ENCODE assay signal across 21 cellular contexts in genomic region chr2:150997702-150998480, GRCh38.
DNase-seq lines count a peak whose midpoint lies in the region; ATAC-seq and TF ChIP-seq lines count a peak whose summit lies in the region.
"Had no signal": no experiment of that assay in that cellular context is flagged by ENCODE, and none has a peak within 500 bp of the region (broad histone marks: within the 10 kb centered on the region; RNA-seq: fewer than 3 reads in every experiment).

No MANE protein-coding gene starts in this region.

- no peak for TF ChIP-seq CTCF in fibroblast of pulmonary artery (IDR thresholded peaks at IDR 0.05; ENCODE audit: low read length, missing control alignments)

- DNase-seq in NCI-H510A treated with DMSO at 0.1 percent for 48 hours (lab: John Stamatoyannopoulos, UW) (peak; percentile 43), NCI-H510A (lab: John Stamatoyannopoulos, UW) (no peak), NCI-H446 (lab: John Stamatoyannopoulos, UW) (peak; percentile 18 to 69), fibroblast of pulmonary artery (ENCODE audit: low read depth) (peak; percentile 13), Kasumi-1 (lab: John Stamatoyannopoulos, UW) (no peak), NCI-H82 treated with DMSO at 0.1 percent for 48 hours (lab: John Stamatoyannopoulos, UW; ENCODE audit: unreplicated experiment) (no peak)
- DNase-seq: activated CD4-positive, alpha-beta T cell treated with anti-CD3 and anti-CD28 coated beads for 4 hours; activated naive CD4-positive, alpha-beta T cell treated with anti-CD3 and anti-CD28 coated beads, Interleukin-2, amount 10 ng/mL, durations not matched to agents 7 days and 5 days; CD4-positive, alpha-beta memory T cell; DMS79; naive thymus-derived CD8-positive, alpha-beta T cell; NCI-H2029; NCI-H748 treated with DMSO at 0.1 percent for 48 hours; PC-9; spleen; tibial artery had no signal

- no peak overlapping the region for H3K4me3 ChIP-seq in fibroblast of pulmonary artery (replicated peaks; ENCODE audit: low read depth, low read length)
- H3K4me3 ChIP-seq: lung, PC-9, prostate gland, spleen, tibial artery had no signal

- no peak for ATAC-seq in HG03280 (IDR thresholded peaks at IDR 0.05; ENCODE audit: unreplicated experiment)
- ATAC-seq in GM19023 (IDR thresholded peaks at IDR 0.05; ENCODE audit: unreplicated experiment), result no peak
- ATAC-seq: HepG2; naive thymus-derived CD8-positive, alpha-beta T cell had no signal

Comparison
In these comparisons a context has a peak if more than half of its experiments do, and no peak if none do; other contexts are left out.
1. DNase-seq: peak in NCI-H510A treated with DMSO at 0.1 percent for 48 hours (single experiment), NCI-H446 (2 of 2) and fibroblast of pulmonary artery (single experiment); none in NCI-H510A (single experiment), Kasumi-1 (0 of 2) and NCI-H82 treated with DMSO at 0.1 percent for 48 hours (single experiment).